15 cellular contexts compared by ENCODE assay signal in the genomic region with DNA sequence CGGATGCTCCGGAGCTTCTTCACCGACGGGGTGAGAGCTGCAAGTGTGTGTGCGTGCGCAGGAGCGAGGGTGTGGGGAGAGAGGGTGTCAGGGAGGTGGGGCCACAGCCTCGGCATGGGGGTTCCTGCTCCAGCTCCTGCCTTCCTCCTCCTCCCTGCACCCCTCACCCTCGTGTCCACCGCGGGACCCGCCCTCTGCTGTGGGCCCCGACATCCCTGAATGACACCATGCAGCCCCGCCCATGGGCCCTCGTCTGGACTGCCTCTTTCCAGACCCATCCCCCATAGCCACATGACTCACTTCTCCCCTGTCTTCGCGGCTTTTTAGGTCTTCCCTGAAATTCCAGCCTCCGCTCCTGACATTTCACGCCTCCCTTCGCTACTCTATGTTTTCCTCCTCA. TPM values are rescaled to one million over a fixed set of nuclear protein-coding genes. Genes with fewer than 3 reads are reported as not detected.
DNase-seq lines count a peak whose midpoint lies in the region; ATAC-seq and TF ChIP-seq lines count a peak whose summit lies in the region.
"Had no signal": no experiment of that assay in that cellular context is flagged by ENCODE, and none has a peak within 500 bp of the region (broad histone marks: within the 10 kb centered on the region; RNA-seq: fewer than 3 reads in every experiment).

No MANE protein-coding gene starts in this region.

- no peak overlapping the region for H3K56ac ChIP-seq in mesendoderm (ENCODE audit: low read length)

- no peak overlapping the region for H2BK15ac ChIP-seq in mesendoderm (replicated peaks; ENCODE audit: low read depth)

- no peak overlapping the region for H3K9ac ChIP-seq in mesendoderm (ENCODE audit: low read length)

- ATAC-seq in HG03432 (IDR thresholded peaks at IDR 0.05; ENCODE audit: unreplicated experiment) (no peak), GM21381 (IDR thresholded peaks at IDR 0.05; ENCODE audit: unreplicated experiment) (no peak)
- ATAC-seq: body of pancreas had no signal

- H2AFZ ChIP-seq in ACC112 (ENCODE audit: low read length, unreplicated experiment) = no peak overlapping the region

- H3K79me2 ChIP-seq in ACC112 (ENCODE audit: control insufficient read depth, insufficient read depth, low read length, unreplicated experiment) (peaks cover 28% of the 10 kb centered on the region), mesendoderm (ENCODE audit: control insufficient read depth, insufficient read depth, low read length) (no peaks in the 10 kb centered on the region)

- DNase-seq in LHCN-M2 (ENCODE audit: low read depth) = peak; percentile 46
- DNase-seq in ecto neural progenitor cell (ENCODE audit: low spot score) = peak; percentile 51
- peak; percentile 84 for DNase-seq in mesendoderm
- DNase-seq in left ventricle myocardium inferior = no peak
- no peak for DNase-seq in retina
- DNase-seq: activated CD4-positive, CD25-positive, alpha-beta regulatory T cell treated with anti-CD3 and anti-CD28 coated beads, Interleukin-2, amount 50 U/mL, for 72 hours; activated T-cell treated with anti-CD3 and anti-CD28 coated beads, Interleukin-2, amount 50 U/mL, for 48 hours; body of pancreas; DND-41; naive B cell; NCI-H1694; thyroid gland had no signal

- H3K27ac ChIP-seq in ACC112 (ENCODE audit: low read depth, low read length) (peak overlapping the region; percentile 39; the same call in 1 of the 2 replicates), mesendoderm (ENCODE audit: low read depth, low read length) (no peak overlapping the region), left ventricle myocardium inferior (replicated peaks) (no peak overlapping the region)
- H3K27ac ChIP-seq: body of pancreas, thyroid gland had no signal

- H4K5ac ChIP-seq in mesendoderm (ENCODE audit: low read length) = no peak overlapping the region

- no peak overlapping the region for H2BK5ac ChIP-seq in mesendoderm (ENCODE audit: low read length)

- no CpG with 5 or more reads among the region's 20 CpGs for WGBS in mesendoderm (ENCODE audit: extremely low coverage, insufficient coverage, low lambda C conversion rate)

- TF ChIP-seq CTCF in left ventricle myocardium inferior (IDR thresholded peaks at IDR 0.05; ENCODE audit: borderline replicate concordance) = no peak

- H3K23ac ChIP-seq in mesendoderm (ENCODE audit: low read length) = no peak overlapping the region

- H3K36me3 ChIP-seq in ACC112 (ENCODE audit: insufficient read depth, low read length) (peaks cover 19% of the 10 kb centered on the region; the same call in 1 of the 2 replicates), mesendoderm (ENCODE audit: control insufficient read depth, insufficient read depth, low read length) (no peaks in the 10 kb centered on the region), left ventricle myocardium inferior (peaks cover 82% of the 10 kb centered on the region)

- H2AK5ac ChIP-seq in mesendoderm (ENCODE audit: low read length) = no peak overlapping the region

- no peak overlapping the region for H2BK120ac ChIP-seq in mesendoderm (ENCODE audit: low read depth, low read length)

- intact Hi-C loops in left ventricle myocardium inferior (cut with micrococcal nuclease) = no loop called here

- H3K79me1 ChIP-seq in mesendoderm (ENCODE audit: low read length) = no peaks in the 10 kb centered on the region

- no peak overlapping the region for H4K8ac ChIP-seq in mesendoderm (ENCODE audit: low read depth, low read length)

- no peak overlapping the region for H3K18ac ChIP-seq in mesendoderm (ENCODE audit: low read length)

- H3K4me3 ChIP-seq in ACC112 (ENCODE audit: low read depth, low read length) (no peak overlapping the region), mesendoderm (ENCODE audit: low read length) (no peak overlapping the region), left ventricle myocardium inferior (no peak overlapping the region)
- H3K4me3 ChIP-seq: body of pancreas, thyroid gland had no signal

- peaks cover 39% of the 10 kb centered on the region for H3K4me1 ChIP-seq in ACC112 (ENCODE audit: control insufficient read depth, insufficient read depth, low read length, unreplicated experiment)
- no peaks in the 10 kb centered on the region for H3K4me1 ChIP-seq in mesendoderm (ENCODE audit: control insufficient read depth, low read depth, low read length)
- peaks cover 69% of the 10 kb centered on the region for H3K4me1 ChIP-seq in left ventricle myocardium inferior

- no peak overlapping the region for H3K4ac ChIP-seq in mesendoderm (ENCODE audit: low read depth, low read length)

- H3K27me3 ChIP-seq in ACC112 (ENCODE audit: insufficient read depth, low read length) (no peaks in the 10 kb centered on the region), mesendoderm (ENCODE audit: insufficient read depth, low read length, poor library complexity) (no peaks in the 10 kb centered on the region), left ventricle myocardium inferior (ENCODE audit: low read depth) (no peaks in the 10 kb centered on the region)
- H3K27me3 ChIP-seq: body of pancreas, thyroid gland had no signal

- H3K4me2 ChIP-seq in mesendoderm (ENCODE audit: low read length) = no peak overlapping the region

- H3K9me3 ChIP-seq in left ventricle myocardium inferior (replicated peaks) = no peaks in the 10 kb centered on the region
- H3K9me3 ChIP-seq: body of pancreas, thyroid gland had no signal

RNA-seq across cellular contexts. Expression of a gene that starts 41.6 kb away (rescaled TPM):
- total RNA-seq in LHCN-M2 (2014; rRNA removed) (20.8 and 31.7 TPM in 2 replicates), left ventricle myocardium inferior (60.8 TPM)
- polyA plus RNA-seq in LHCN-M2 (2012) = 56.8 TPM
- polyA plus RNA-seq in mesendoderm (2013, experiment 1 of 2) = 32.5 TPM
- 31.7 TPM for polyA plus RNA-seq in mesendoderm (2013, experiment 2 of 2)

Comparison
In these comparisons a context has a peak if more than half of its experiments do, and no peak if none do; other contexts are left out.
1. DNase-seq: peak in LHCN-M2 (single experiment), ecto neural progenitor cell (single experiment) and mesendoderm (single experiment); none in left ventricle myocardium inferior (single experiment) and retina (single experiment).